Comparison of ENCODE assay signal across 5 cellular contexts in the genomic region with DNA sequence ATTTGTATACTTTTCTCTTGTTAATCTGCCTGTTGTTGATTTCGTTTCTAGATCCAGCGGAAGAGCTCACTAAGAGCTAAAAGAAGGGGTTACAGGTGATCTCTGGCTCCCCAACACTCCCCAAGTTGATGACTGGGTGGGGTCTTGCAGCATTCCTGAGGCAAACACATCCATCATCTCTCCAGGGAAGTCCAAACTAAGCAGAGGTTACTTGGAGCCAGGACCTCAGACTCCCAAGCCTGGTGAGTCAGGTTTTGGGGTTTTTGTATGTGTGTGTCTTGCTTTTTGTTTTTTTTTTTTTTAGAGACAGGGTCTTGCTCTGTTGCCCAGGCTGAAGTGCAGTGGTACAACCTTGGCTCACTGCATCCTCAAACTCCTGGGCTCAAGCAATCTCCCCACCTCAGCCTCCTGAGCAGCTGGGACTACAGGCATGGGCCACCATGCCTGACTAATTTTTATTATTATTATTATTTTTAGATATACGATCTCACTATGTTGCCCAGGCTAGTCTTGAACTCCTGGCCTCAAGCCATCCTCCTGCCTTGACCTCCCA.
"Had no signal": no experiment of that assay in that cellular context is flagged by ENCODE, and none has a peak within 500 bp of the region (broad histone marks: within the 10 kb centered on the region; RNA-seq: fewer than 3 reads in every experiment).

No MANE protein-coding gene starts in this region.

- FAIRE-seq: islet of Langerhans had no signal

- H3K9me3 ChIP-seq: gastroesophageal sphincter, psoas muscle, testis had no signal

- H3K36me3 ChIP-seq: gastroesophageal sphincter had no signal

- H3K27me3 ChIP-seq: gastroesophageal sphincter, testis had no signal

- H3K4me3 ChIP-seq: gastroesophageal sphincter, psoas muscle, smooth muscle cell, testis had no signal

- H3K27ac ChIP-seq: psoas muscle, testis had no signal
